ENCODE assay signal across 11 cellular contexts in the genomic region with DNA sequence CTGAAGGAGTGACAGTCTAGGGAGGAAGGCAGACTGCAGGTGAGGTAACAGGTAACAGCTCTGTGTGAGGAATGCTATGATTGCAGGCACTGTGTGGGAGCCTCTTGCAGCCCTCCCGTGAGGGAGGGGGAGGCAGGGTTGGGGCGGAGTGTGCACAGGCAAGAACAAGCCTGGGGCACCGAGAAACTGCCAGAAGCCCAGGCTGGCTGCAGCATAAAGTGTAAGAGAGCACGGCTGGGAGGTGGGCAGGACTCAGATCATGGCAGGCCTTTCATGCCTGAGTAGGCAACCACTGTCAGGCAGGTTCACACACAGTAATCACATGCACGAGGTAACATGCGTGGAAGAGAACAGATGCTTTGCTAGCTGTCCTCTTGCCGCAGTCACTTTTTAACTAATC. TPM values are rescaled to one million over a fixed set of nuclear protein-coding genes. Genes with fewer than 3 reads are reported as not detected.
DNase-seq lines count a peak whose midpoint lies in the region; FAIRE-seq and TF ChIP-seq lines count a peak whose summit lies in the region.
"Had no signal": no experiment of that assay in that cellular context is flagged by ENCODE, and none has a peak within 500 bp of the region (broad histone marks: within the 10 kb centered on the region; RNA-seq: fewer than 3 reads in every experiment).

No MANE protein-coding gene starts in this region.

- DNase-seq in GM12891 (ENCODE audit: insufficient read length, low spot score) (no peak), H7 (peak; percentile 51), NCI-H526 (lab: John Stamatoyannopoulos, UW) (peak; percentile 55 to 79), islet precursor cell (peak; percentile 94), H4 (ENCODE audit: low spot score) (no peak), small intestine (no peak)
- no peak for DNase-seq in stimulated activated naive CD4-positive, alpha-beta T cell (lab: John Stamatoyannopoulos, UW)
- DNase-seq in activated CD4-positive, CD25-positive, alpha-beta regulatory T cell treated with anti-CD3 and anti-CD28 coated beads, Interleukin-2, amount 50 U/mL, for 72 hours = no peak
- DNase-seq: activated CD8-positive, alpha-beta memory T cell treated with anti-CD3 and anti-CD28 coated beads, Interleukin-2, amount 10 ng/mL, durations not matched to agents 7 days and 5 days; CD8-positive, alpha-beta T cell; Right ventricle myocardium superior had no signal

- no peak for TF ChIP-seq POLR2A in GM12891 (IDR thresholded peaks at IDR 0.05; ENCODE audit: low read depth, low read length)

- H3K36me3 ChIP-seq in H7 (replicated peaks; ENCODE audit: control insufficient read depth, insufficient read depth, low read length) (no peaks in the 10 kb centered on the region), small intestine (ENCODE audit: control insufficient read depth in 2 of 2, insufficient read depth in 2 of 2, low read length in 2 of 2) (no peaks in the 10 kb centered on the region)

- no peaks in the 10 kb centered on the region for H3K4me1 ChIP-seq in small intestine (ENCODE audit: control insufficient read depth in 2 of 2, insufficient read depth in 1 of 2, low read depth in 1 of 2, low read length in 1 of 2)

- no peak overlapping the region for H3K27ac ChIP-seq in small intestine (ENCODE audit: low read depth in 1 of 2, low read length in 1 of 2)

- peak; percentile 83 for FAIRE-seq in GM12891 (lab: Jason Lieb, UNC)
- FAIRE-seq in small intestine (lab: Jason Lieb, UNC) = no peak

- H3K4me3 ChIP-seq in H7 (ENCODE audit: insufficient read depth, low read depth, low read length) (no peak overlapping the region), small intestine (ENCODE audit: low read depth in 1 of 2, low read length in 2 of 2) (no peak overlapping the region)

- H3K27me3 ChIP-seq in H7 (ENCODE audit: control insufficient read depth, insufficient read depth, low read length) (no peaks in the 10 kb centered on the region; the same call in 1 of the 2 replicates), small intestine (ENCODE audit: control insufficient read depth in 2 of 2, insufficient read depth in 2 of 2, low read length in 2 of 2) (no peaks in the 10 kb centered on the region)

- no peaks in the 10 kb centered on the region for H3K9me3 ChIP-seq in small intestine (ENCODE audit: control insufficient read depth, low read depth)

- 33 to 52% (median 46%) methylated on average over 7 of the region's 7 CpGs for WGBS in small intestine, 3 donors

TF ChIP-seq in GM12891, 5 proteins besides CTCF, POLR2A, EP300 and RAD21:
- TF ChIP-seq PAX5 (IDR thresholded peaks at IDR 0.05; ENCODE audit: insufficient read depth, low read length, severe bottlenecking) = no peak
- no peak for TF ChIP-seq TAF1 (IDR thresholded peaks at IDR 0.05; ENCODE audit: low read depth, low read length)
- no peak for TF ChIP-seq SPI1 (IDR thresholded peaks at IDR 0.05; ENCODE audit: low read depth, low read length)
- no peak for TF ChIP-seq POU2F2 (IDR thresholded peaks at IDR 0.05; ENCODE audit: low read depth, low read length)
- no peak for TF ChIP-seq POLR2AphosphoS5 (IDR thresholded peaks at IDR 0.05; ENCODE audit: low read depth, low read length)

RNA-seq across cellular contexts. Expression of gene RHEX, which starts 11.3 kb away (rescaled TPM):
- polyA plus RNA-seq in GM12891 (2012; ENCODE audit: low read depth, missing spikeins) = 0.24 TPM
- total RNA-seq in H7 (2014; rRNA removed; shearing (Covaris generic)) = not detected in 2 replicates
- total RNA-seq in H4 (2014; rRNA removed; shearing (Covaris generic)) = not detected in 2 replicates
- polyA plus RNA-seq in small intestine = 1 to 10 TPM in 2 of 3 donors, not detected in 1; 3.8 to 4.6 TPM
- total RNA-seq: activated CD8-positive, alpha-beta memory T cell treated with anti-CD3 and anti-CD28 coated beads, Interleukin-2, amount 10 ng/mL, durations not matched to agents 7 days and 5 days; CD8-positive, alpha-beta T cell had no signal

RNA-seq across cellular contexts. Expression of gene CTSE, which starts 17.9 kb away (rescaled TPM):
- not detected for polyA plus RNA-seq in GM12891 (2012; ENCODE audit: low read depth, missing spikeins)
- not detected in 2 replicates for total RNA-seq in H7 (2014; rRNA removed; shearing (Covaris generic))
- not detected in 2 replicates for total RNA-seq in H4 (2014; rRNA removed; shearing (Covaris generic))
- 100 to 1,000 TPM in 2 of 3 donors, 10 to 100 TPM in 1; 15.6 to 216 (median 209) TPM for polyA plus RNA-seq in small intestine
- total RNA-seq: activated CD8-positive, alpha-beta memory T cell treated with anti-CD3 and anti-CD28 coated beads, Interleukin-2, amount 10 ng/mL, durations not matched to agents 7 days and 5 days; CD8-positive, alpha-beta T cell; Right ventricle myocardium superior had no signal

RNA-seq across cellular contexts. Expression of gene RAB7B, which starts 38.4 kb away (rescaled TPM):
- not detected for polyA plus RNA-seq in GM12891 (2012; ENCODE audit: low read depth, missing spikeins)
- total RNA-seq in H7 (2014; rRNA removed; shearing (Covaris generic)) = not detected in 2 replicates
- total RNA-seq in H4 (2014; rRNA removed; shearing (Covaris generic)) = 1.9 and 3.8 TPM in 2 replicates
- polyA plus RNA-seq in small intestine = 1 to 10 TPM in 1 of 3 donors, under 1 TPM in 2; 0.45 to 1.1 (median 0.70) TPM
- total RNA-seq: activated CD8-positive, alpha-beta memory T cell treated with anti-CD3 and anti-CD28 coated beads, Interleukin-2, amount 10 ng/mL, durations not matched to agents 7 days and 5 days; CD8-positive, alpha-beta T cell had no signal

Comparison
In these comparisons a context has a peak if more than half of its experiments do, and no peak if none do; other contexts are left out.
1. DNase-seq: peak in H7 (single experiment), NCI-H526 (2 of 2) and islet precursor cell (single experiment); none in GM12891 (single experiment), stimulated activated naive CD4-positive, alpha-beta T cell (0 of 6), activated CD4-positive, CD25-positive, alpha-beta regulatory T cell treated with anti-CD3 and anti-CD28 coated beads, Interleukin-2, amount 50 U/mL, for 72 hours (single experiment), H4 (single experiment) and small intestine (single experiment).